In the genomic region with DNA sequence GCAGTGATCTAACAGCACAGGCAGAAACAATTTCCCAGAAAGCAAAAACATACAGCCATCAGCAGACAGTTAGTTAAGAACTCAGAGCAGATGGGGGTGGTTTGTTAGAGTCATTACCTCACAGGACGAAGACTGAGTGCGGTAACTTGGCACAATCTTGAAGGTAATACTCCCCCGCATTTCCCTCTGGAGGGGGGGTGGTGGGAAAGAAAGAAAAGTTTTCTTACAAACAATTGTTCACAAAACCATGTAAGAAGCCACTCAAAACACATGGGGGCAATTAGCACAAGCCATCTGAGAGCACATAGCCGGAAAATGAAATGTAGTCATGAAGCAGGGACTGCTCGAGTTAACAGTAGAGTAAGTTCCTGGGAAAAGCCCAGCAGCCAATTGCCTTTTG, we compare ENCODE assay signal across 9 cellular contexts.
DNase-seq lines count a peak whose midpoint lies in the region; ATAC-seq lines count a peak whose summit lies in the region.
"Had no signal": no experiment of that assay in that cellular context is flagged by ENCODE, and none has a peak within 500 bp of the region (broad histone marks: within the 10 kb centered on the region; RNA-seq: fewer than 3 reads in every experiment).

No MANE protein-coding gene starts in this region.

- DNase-seq in activated CD4-positive, CD25-positive, alpha-beta regulatory T cell treated with anti-CD3 and anti-CD28 coated beads, Interleukin-2, amount 50 U/mL, for 72 hours, result no peak
- DNase-seq in activated CD8-positive, alpha-beta memory T cell treated with anti-CD3 and anti-CD28 coated beads, Interleukin-2, amount 50 U/mL, for 4 hours, result peak; percentile 38
- DNase-seq in hepatic stellate cell (ENCODE audit: low spot score), result peak; percentile 10
- DNase-seq in stimulated activated effector memory CD8-positive, alpha-beta T cell treated with anti-CD3 and anti-CD28 coated beads, Interleukin-12 subunit alpha, Interleukin-12 subunit beta, amount 100 ng/mL, for 72 hours (ENCODE audit: low spot score in 2 of 2), result peak in 1 of 2 donors; percentile 50
- no peak for DNase-seq in NCI-H526 (lab: John Stamatoyannopoulos, UW)

- peaks cover 1% of the 10 kb centered on the region for H3K36me3 Mint-ChIP-seq in stimulated activated effector memory CD8-positive, alpha-beta T cell treated with anti-CD3 and anti-CD28 coated beads, Interleukin-12 subunit alpha, Interleukin-12 subunit beta, amount 100 ng/mL, for 72 hours

- H3K9me3 Mint-ChIP-seq in stimulated activated effector memory CD8-positive, alpha-beta T cell treated with anti-CD3 and anti-CD28 coated beads, Interleukin-12 subunit alpha, Interleukin-12 subunit beta, amount 100 ng/mL, for 72 hours, result no peaks in the 10 kb centered on the region

- ATAC-seq in activated CD4-positive, CD25-positive, alpha-beta regulatory T cell treated with anti-CD3 and anti-CD28 coated beads, Interleukin-2, amount 50 U/mL, for 24 hours, result peak; percentile 28 to 36
- peak; percentile 56 for ATAC-seq in stimulated activated effector memory CD8-positive, alpha-beta T cell treated with anti-CD3 and anti-CD28 coated beads, Interleukin-12 subunit alpha, Interleukin-12 subunit beta, amount 100 ng/mL, for 72 hours
- no peak for ATAC-seq in HG03039 (IDR thresholded peaks at IDR 0.05; ENCODE audit: unreplicated experiment)
- no peak for ATAC-seq in HG03045 (IDR thresholded peaks at IDR 0.05; ENCODE audit: unreplicated experiment)

- H3K4me1 Mint-ChIP-seq in stimulated activated effector memory CD8-positive, alpha-beta T cell treated with anti-CD3 and anti-CD28 coated beads, Interleukin-12 subunit alpha, Interleukin-12 subunit beta, amount 100 ng/mL, for 72 hours, result peaks cover 18% of the 10 kb centered on the region

- H3K27ac Mint-ChIP-seq in stimulated activated effector memory CD8-positive, alpha-beta T cell treated with anti-CD3 and anti-CD28 coated beads, Interleukin-12 subunit alpha, Interleukin-12 subunit beta, amount 100 ng/mL, for 72 hours, result peak overlapping the region; percentile 34
- H3K27ac Mint-ChIP-seq: B cell had no signal

- peak overlapping the region; percentile 26 for H3K4me3 Mint-ChIP-seq in stimulated activated effector memory CD8-positive, alpha-beta T cell treated with anti-CD3 and anti-CD28 coated beads, Interleukin-12 subunit alpha, Interleukin-12 subunit beta, amount 100 ng/mL, for 72 hours
- H3K4me3 Mint-ChIP-seq: B cell had no signal

Comparison
In these comparisons a context has a peak if more than half of its experiments do, and no peak if none do; other contexts are left out.
1. ATAC-seq: peak in activated CD4-positive, CD25-positive, alpha-beta regulatory T cell treated with anti-CD3 and anti-CD28 coated beads, Interleukin-2, amount 50 U/mL, for 24 hours (2 of 2) and stimulated activated effector memory CD8-positive, alpha-beta T cell treated with anti-CD3 and anti-CD28 coated beads, Interleukin-12 subunit alpha, Interleukin-12 subunit beta, amount 100 ng/mL, for 72 hours (single experiment); none in HG03039 (single experiment) and HG03045 (single experiment).
2. DNase-seq: peak in activated CD8-positive, alpha-beta memory T cell treated with anti-CD3 and anti-CD28 coated beads, Interleukin-2, amount 50 U/mL, for 4 hours (single experiment) and hepatic stellate cell (single experiment); none in activated CD4-positive, CD25-positive, alpha-beta regulatory T cell treated with anti-CD3 and anti-CD28 coated beads, Interleukin-2, amount 50 U/mL, for 72 hours (single experiment) and NCI-H526 (0 of 2).